Comparison of ENCODE assay signal across 8 cellular contexts in the genomic region with DNA sequence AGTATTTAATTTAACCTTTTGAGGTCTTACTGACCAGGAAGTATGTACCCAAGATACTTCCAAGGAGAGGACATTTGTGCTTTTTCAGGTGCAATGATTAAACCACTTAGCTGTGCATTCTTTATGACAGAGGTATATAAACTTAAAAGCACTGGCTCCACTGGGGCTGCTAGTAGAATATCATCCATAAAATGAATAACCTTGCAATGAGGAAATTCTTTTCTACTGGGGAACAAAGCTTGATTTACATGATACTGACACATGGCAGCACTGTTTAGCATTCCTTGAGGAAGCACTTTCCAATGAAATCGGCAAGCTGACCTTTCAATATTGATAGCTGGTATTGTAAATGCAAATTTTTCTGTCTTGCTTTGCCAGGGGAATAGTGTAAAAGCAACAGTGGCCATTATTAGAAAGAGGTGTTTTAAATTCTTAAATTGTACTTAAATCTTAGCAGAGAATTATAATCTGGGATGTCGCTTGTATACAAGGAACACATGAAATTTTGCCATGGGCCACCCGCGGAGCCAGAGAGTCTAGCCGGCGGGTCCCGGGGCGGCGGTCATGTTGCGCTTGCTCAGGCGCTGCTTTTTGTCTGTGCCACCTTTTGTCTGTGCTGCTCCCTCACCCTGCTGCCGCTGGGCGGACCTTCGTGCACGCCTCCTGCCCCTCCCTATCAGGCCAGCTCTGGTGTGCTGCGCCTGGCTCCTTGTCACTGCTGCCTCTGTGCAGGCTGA. TPM values are rescaled to one million over a fixed set of nuclear protein-coding genes. Genes with fewer than 3 reads are reported as not detected.
DNase-seq lines count a peak whose midpoint lies in the region; ATAC-seq and TF ChIP-seq lines count a peak whose summit lies in the region.

No MANE protein-coding gene starts in this region.

- H3K9ac ChIP-seq in colonic mucosa (ENCODE audit: low read depth in 2 of 2, low read length in 2 of 2) = peak overlapping the region in 1 of 2 donors; percentile 63

- peak overlapping the region; percentile 26 for H3K4me3 ChIP-seq in AG09309 (ENCODE audit: control insufficient read depth, low read depth, low read length)
- H3K4me3 ChIP-seq in colonic mucosa = peak overlapping the region; percentile 29
- H3K4me3 ChIP-seq in left lung = peak overlapping the region in 1 of 2 donors; percentile 18

- H3K27me3 Mint-ChIP-seq in activated CD4-positive, alpha-beta T cell treated with anti-CD3 and anti-CD28 coated beads, Interleukin-2, amount 10 ng/mL, durations not matched to agents 24 days and 14 days = no peaks in the 10 kb centered on the region

- no peaks in the 10 kb centered on the region for H3K4me1 ChIP-seq in colonic mucosa
- H3K4me1 ChIP-seq in left lung = peaks cover 3 to 10% of the 10 kb centered on the region in 2 donors

- H3K27me3 ChIP-seq in colonic mucosa = no peaks in the 10 kb centered on the region
- no peaks in the 10 kb centered on the region for H3K27me3 ChIP-seq in left lung

- H3K9me3 Mint-ChIP-seq in activated CD4-positive, alpha-beta T cell treated with anti-CD3 and anti-CD28 coated beads, Interleukin-2, amount 10 ng/mL, durations not matched to agents 24 days and 14 days = no peaks in the 10 kb centered on the region

- intact Hi-C loops in activated CD4-positive, alpha-beta T cell treated with anti-CD3 and anti-CD28 coated beads, Interleukin-2, amount 10 ng/mL, durations not matched to agents 24 days and 14 days (cut with micrococcal nuclease) = loop anchor here (1.0 kb wide), 2 partner anchors 8 to 37 kb away; a partner anchor contains a TSS
- intact Hi-C loops in colonic mucosa (cut with DNase I) (loop anchor here (5.0 kb wide), 1 partner anchor 34 kb away; no protein-coding TSS in a partner anchor), left lung (cut with DNase I) (no loop called here)

- peak overlapping the region; percentile 74 for H3K27ac ChIP-seq in colonic mucosa
- no peak overlapping the region for H3K27ac ChIP-seq in left lung

- no peaks in the 10 kb centered on the region for H3K36me3 Mint-ChIP-seq in activated CD4-positive, alpha-beta T cell treated with anti-CD3 and anti-CD28 coated beads, Interleukin-2, amount 10 ng/mL, durations not matched to agents 24 days and 14 days (ENCODE audit: low read depth)

- H3K4me3 Mint-ChIP-seq in activated CD4-positive, alpha-beta T cell treated with anti-CD3 and anti-CD28 coated beads, Interleukin-2, amount 10 ng/mL, durations not matched to agents 24 days and 14 days = peak overlapping the region; percentile 64

- DNase-seq in AG09309 (ENCODE audit: low read depth) = no peak
- DNase-seq in GM19238 (ENCODE audit: insufficient read length, low spot score) = peak; percentile 80
- peak; percentile 67 for DNase-seq in NCI-H460 (ENCODE audit: extremely low read depth, low read depth)
- DNase-seq in activated CD4-positive, alpha-beta T cell treated with anti-CD3 and anti-CD28 coated beads, Interleukin-2, amount 10 ng/mL, durations not matched to agents 24 days and 14 days = peak; percentile 90
- DNase-seq in colonic mucosa = peak; percentile 89
- peak; percentile 87 to 93 for DNase-seq in left lung
- peak; percentile 18 to 50 (median 33) for DNase-seq in stimulated activated CD4-positive, alpha-beta T cell treated with anti-CD3 and anti-CD28 coated beads, TNF-alpha, amount 100 ng/mL, for 1 hour (ENCODE audit: low read depth in 3 of 3, low spot score in 1 of 3)

- H3K27ac Mint-ChIP-seq in activated CD4-positive, alpha-beta T cell treated with anti-CD3 and anti-CD28 coated beads, Interleukin-2, amount 10 ng/mL, durations not matched to agents 24 days and 14 days = no peak overlapping the region

- peaks cover 11% of the 10 kb centered on the region for H3K4me1 Mint-ChIP-seq in activated CD4-positive, alpha-beta T cell treated with anti-CD3 and anti-CD28 coated beads, Interleukin-2, amount 10 ng/mL, durations not matched to agents 24 days and 14 days

- peak; percentile 16 for TF ChIP-seq CTCF in AG09309 (IDR thresholded peaks at IDR 0.05; ENCODE audit: control insufficient read depth, insufficient read depth, low read depth, low read length, missing control alignments)
- TF ChIP-seq CTCF in colonic mucosa (IDR thresholded peaks at IDR 0.05) = no peak
- peak; percentile 17 to 23 for TF ChIP-seq CTCF in left lung (IDR thresholded peaks at IDR 0.05)

- ATAC-seq in HG03280 (IDR thresholded peaks at IDR 0.05; ENCODE audit: unreplicated experiment) (peak; percentile 100), left lung (peak; percentile 100)

- H3K9me3 ChIP-seq in colonic mucosa = no peaks in the 10 kb centered on the region
- H3K9me3 ChIP-seq in left lung = no peaks in the 10 kb centered on the region

- H3K36me3 ChIP-seq in colonic mucosa = no peaks in the 10 kb centered on the region
- no peaks in the 10 kb centered on the region for H3K36me3 ChIP-seq in left lung

RNA-seq across cellular contexts. Expression of a gene that starts 20.9 kb away (rescaled TPM):
- 34.5 and 36.7 TPM in 2 replicates for total RNA-seq in NCI-H460 (2014; rRNA removed; shearing (Covaris generic))
- polyA plus RNA-seq in NCI-H460 (2014; cell fraction: nucleus; rRNA removed) = 8.4 and 9.7 TPM in 2 replicates
- total RNA-seq in activated CD4-positive, alpha-beta T cell treated with anti-CD3 and anti-CD28 coated beads, Interleukin-2, amount 10 ng/mL, durations not matched to agents 24 days and 14 days = 57.6 and 63.6 TPM in 2 replicates
- total RNA-seq in colonic mucosa = 10 to 100 TPM; 20.2 to 23.8 TPM
- 10 to 100 TPM; 26.9 to 33.0 TPM for total RNA-seq in left lung

RNA-seq across cellular contexts. Expression of a gene that starts 37.0 kb away (rescaled TPM):
- total RNA-seq in NCI-H460 (2014; rRNA removed; shearing (Covaris generic)) = 41.5 and 42.2 TPM in 2 replicates
- 29.6 and 39.9 TPM in 2 replicates for polyA plus RNA-seq in NCI-H460 (2014; cell fraction: nucleus; rRNA removed)
- total RNA-seq in activated CD4-positive, alpha-beta T cell treated with anti-CD3 and anti-CD28 coated beads, Interleukin-2, amount 10 ng/mL, durations not matched to agents 24 days and 14 days = 33.7 and 37.4 TPM in 2 replicates
- total RNA-seq in colonic mucosa (10 to 100 TPM; 24.3 to 37.7 TPM), left lung (10 to 100 TPM; 18.4 to 25.1 TPM)

Comparison
In these comparisons a context has a peak if more than half of its experiments do, and no peak if none do; other contexts are left out.
1. intact Hi-C loops: an anchor here in activated CD4-positive, alpha-beta T cell treated with anti-CD3 and anti-CD28 coated beads, Interleukin-2, amount 10 ng/mL, durations not matched to agents 24 days and 14 days (1.0 kb wide) and colonic mucosa (5.0 kb wide); none called in left lung.